Comparison of ENCODE assay signal across 9 cellular contexts in the genomic region with DNA sequence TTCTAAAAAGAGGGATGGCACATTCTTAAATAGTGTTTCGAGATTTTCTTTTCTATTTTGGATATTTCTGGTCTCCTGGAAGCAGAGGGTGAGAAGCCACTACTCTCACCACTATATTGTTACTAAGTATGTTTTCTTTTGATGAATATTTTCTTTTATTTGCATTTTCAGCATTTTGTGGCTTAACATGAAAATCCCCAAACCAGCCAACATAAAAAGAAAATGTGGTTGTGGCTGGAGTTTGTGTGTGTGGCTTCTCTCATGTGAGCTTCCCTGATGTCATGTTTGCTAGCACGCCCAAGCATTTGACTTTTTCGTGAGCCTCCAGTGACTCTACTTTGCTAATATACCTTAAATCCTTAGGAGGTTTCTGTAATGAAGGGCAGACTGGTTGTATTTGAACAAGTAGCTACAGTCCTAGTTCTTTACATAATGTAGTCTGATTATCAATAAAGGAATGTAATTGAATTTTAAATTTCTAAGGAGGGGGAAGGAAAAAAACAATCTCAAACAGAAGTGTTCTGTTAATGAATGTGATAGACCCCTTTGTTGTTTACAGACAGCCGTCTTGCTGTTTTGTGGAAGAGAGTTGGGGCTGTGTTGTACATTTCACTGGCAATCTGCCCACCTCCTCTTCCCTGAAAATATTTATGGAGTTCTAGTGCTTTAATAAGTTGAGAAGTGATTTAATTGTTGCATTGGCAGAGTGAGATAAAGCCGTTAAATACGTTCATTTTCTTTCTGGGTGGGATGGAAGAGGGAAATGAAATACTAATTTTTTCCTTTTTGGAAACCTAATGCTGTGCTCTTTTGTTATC.
DNase-seq lines count a peak whose midpoint lies in the region; ATAC-seq and TF ChIP-seq lines count a peak whose summit lies in the region.
"Had no signal": no experiment of that assay in that cellular context is flagged by ENCODE, and none has a peak within 500 bp of the region (broad histone marks: within the 10 kb centered on the region; RNA-seq: fewer than 3 reads in every experiment).

No MANE protein-coding gene starts in this region.

- no peaks in the 10 kb centered on the region for H3K27me3 ChIP-seq in right lobe of liver

- 68% methylated on average over 6 of the region's 6 CpGs for WGBS in right lobe of liver (ENCODE audit: insufficient coverage, low coverage, low lambda C conversion rate, missing lambda C conversion rate)

- H3K27ac ChIP-seq in right lobe of liver, result no peak overlapping the region

- peak; percentile 16 for DNase-seq in activated gamma-delta T cell treated with Interleukin-2 at 50 U/mL for 16 hours
- no peak for DNase-seq in activated gamma-delta T cell (lab: John Stamatoyannopoulos, UW)
- DNase-seq in natural killer cell treated with Interleukin-12 subunit alpha and Interleukin-12 subunit beta and Interleukin-15 and Interleukin-18, amount 100 ng/mL, for 72 hours (ENCODE audit: low spot score), result no peak
- DNase-seq in cerebellar cortex (ENCODE audit: low spot score), result no peak
- no peak for DNase-seq in NOMO-1 (lab: John Stamatoyannopoulos, UW; ENCODE audit: unreplicated experiment in 2 of 2)
- no peak for DNase-seq in right lobe of liver
- DNase-seq: midbrain had no signal

- H3K4me3 Mint-ChIP-seq in natural killer cell treated with Interleukin-12 subunit alpha and Interleukin-12 subunit beta and Interleukin-15 and Interleukin-18, amount 100 ng/mL, for 72 hours, result no peak overlapping the region

- H3K36me3 Mint-ChIP-seq in natural killer cell treated with Interleukin-12 subunit alpha and Interleukin-12 subunit beta and Interleukin-15 and Interleukin-18, amount 100 ng/mL, for 72 hours, result no peaks in the 10 kb centered on the region

- H3K36me3 ChIP-seq in right lobe of liver, result no peaks in the 10 kb centered on the region

- H3K4me1 ChIP-seq in right lobe of liver, result no peaks in the 10 kb centered on the region

- intact Hi-C loops in right lobe of liver (cut with DNase I), result no loop called here

- no peaks in the 10 kb centered on the region for H3K9me3 ChIP-seq in right lobe of liver

- ATAC-seq in GM21717 (IDR thresholded peaks at IDR 0.05; ENCODE audit: unreplicated experiment) (peak; percentile 75), HG03457 (IDR thresholded peaks at IDR 0.05; ENCODE audit: unreplicated experiment) (peak; percentile 81), right lobe of liver (no peak)
- peak; percentile 65 to 69 for ATAC-seq in natural killer cell treated with Interleukin-12 subunit alpha and Interleukin-12 subunit beta and Interleukin-15 and Interleukin-18, amount 100 ng/mL, for 72 hours

- no peak overlapping the region for H3K4me3 ChIP-seq in right lobe of liver

- no peak overlapping the region for H3K27ac Mint-ChIP-seq in natural killer cell treated with Interleukin-12 subunit alpha and Interleukin-12 subunit beta and Interleukin-15 and Interleukin-18, amount 100 ng/mL, for 72 hours

- TF ChIP-seq CTCF in right lobe of liver (IDR thresholded peaks at IDR 0.05), result no peak

- H3K27me3 Mint-ChIP-seq in natural killer cell treated with Interleukin-12 subunit alpha and Interleukin-12 subunit beta and Interleukin-15 and Interleukin-18, amount 100 ng/mL, for 72 hours, result peaks cover 0 to 7% of the 10 kb centered on the region in 2 donors

- peaks cover 0 to 15% of the 10 kb centered on the region in 2 donors for H3K4me1 Mint-ChIP-seq in natural killer cell treated with Interleukin-12 subunit alpha and Interleukin-12 subunit beta and Interleukin-15 and Interleukin-18, amount 100 ng/mL, for 72 hours (ENCODE audit: low read depth in 2 of 2)

- no peaks in the 10 kb centered on the region for H3K9me3 Mint-ChIP-seq in natural killer cell treated with Interleukin-12 subunit alpha and Interleukin-12 subunit beta and Interleukin-15 and Interleukin-18, amount 100 ng/mL, for 72 hours

- no peak for TF ChIP-seq POLR2A in right lobe of liver (IDR thresholded peaks at IDR 0.05)

Comparison
In these comparisons a context has a peak if more than half of its experiments do, and no peak if none do; other contexts are left out.
1. ATAC-seq: peak in GM21717 (single experiment), HG03457 (single experiment) and natural killer cell treated with Interleukin-12 subunit alpha and Interleukin-12 subunit beta and Interleukin-15 and Interleukin-18, amount 100 ng/mL, for 72 hours (2 of 2); none in right lobe of liver (0 of 4).